In the genomic region with DNA sequence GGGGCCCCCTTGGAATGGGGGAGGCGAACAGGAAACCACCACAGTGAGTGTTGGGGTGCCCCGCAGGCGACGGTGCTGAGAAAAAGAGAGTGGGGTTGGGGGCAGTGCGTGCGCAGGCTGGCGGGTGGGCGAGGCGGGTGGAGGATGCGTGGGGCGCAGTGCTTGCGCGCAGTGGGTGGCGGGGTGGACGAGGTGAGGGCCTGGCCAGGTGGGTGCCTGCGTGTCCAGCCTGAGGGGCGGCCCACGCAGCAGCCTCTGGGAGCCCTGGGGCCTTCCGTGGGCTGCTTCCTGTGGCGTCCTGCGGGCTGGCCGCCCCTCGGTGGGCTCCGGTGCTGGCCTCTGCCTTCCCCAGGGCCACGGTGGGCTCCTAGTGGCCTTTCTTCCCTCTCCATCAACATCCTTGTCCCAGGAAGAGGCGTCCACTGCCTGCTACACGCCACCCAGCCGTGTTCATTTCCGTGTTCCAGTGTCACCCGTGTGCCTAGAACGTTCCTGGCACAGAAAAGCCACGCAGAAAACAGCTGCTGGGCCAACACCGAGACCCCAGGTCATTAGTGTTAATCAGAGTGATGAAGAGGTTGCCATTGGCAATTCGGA, we compare ENCODE assay signal across 1 cellular context.
TF ChIP-seq lines count a peak whose summit lies in the region.

No MANE protein-coding gene starts in this region.

TF ChIP-seq in WTC11, 78 proteins besides CTCF, POLR2A, EP300 and RAD21 (continued from another document):
- TF ChIP-seq, protein P1, sequence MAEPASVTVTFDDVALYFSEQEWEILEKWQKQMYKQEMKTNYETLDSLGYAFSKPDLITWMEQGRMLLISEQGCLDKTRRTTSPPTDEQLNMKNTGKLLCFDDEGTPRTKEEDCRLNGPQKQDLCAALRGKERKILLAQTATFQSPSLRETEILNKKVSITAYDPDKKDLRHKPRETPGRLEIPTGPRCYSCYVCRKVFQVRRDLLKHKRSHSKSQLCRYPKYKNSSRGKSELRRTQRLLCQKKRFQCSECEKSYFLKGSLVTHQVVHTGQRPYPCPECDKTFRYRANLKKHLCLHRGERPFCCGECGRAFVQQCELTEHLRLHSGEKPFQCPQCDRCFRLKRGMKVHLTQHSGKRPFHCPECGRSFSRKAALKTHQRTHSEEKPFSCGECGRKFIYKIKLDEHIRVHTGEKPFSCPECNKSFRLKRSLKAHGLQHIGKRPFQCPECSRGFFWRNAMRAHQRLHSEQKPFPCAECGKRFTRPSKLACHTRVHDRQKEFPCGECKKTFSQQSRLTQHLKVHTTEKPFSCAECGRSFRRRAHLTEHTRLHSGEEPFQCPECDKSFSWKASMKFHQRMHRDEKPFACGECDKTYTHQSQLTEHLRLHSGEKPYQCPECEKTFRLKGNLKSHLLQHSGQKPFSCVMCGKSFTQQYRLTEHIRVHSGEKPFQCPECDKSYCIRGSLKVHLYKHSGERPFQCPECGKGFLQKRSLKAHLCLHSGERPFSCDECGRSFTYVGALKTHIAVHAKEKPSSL (CRISPR knock-in tag; conservative IDR thresholded peaks at IDR 0.05) = no peak
- no peak for TF ChIP-seq FOXP1 (CRISPR knock-in tag; IDR thresholded peaks at IDR 0.05; ENCODE audit: borderline replicate concordance)
- TF ChIP-seq ZNF423 (CRISPR knock-in tag; IDR thresholded peaks at IDR 0.05) = no peak
- TF ChIP-seq CREM (CRISPR knock-in tag; IDR thresholded peaks at IDR 0.05) = no peak
- TF ChIP-seq ETV6 (CRISPR knock-in tag; IDR thresholded peaks at IDR 0.05) = no peak
- TF ChIP-seq ATF1 (CRISPR knock-in tag; IDR thresholded peaks at IDR 0.05) = no peak
